ENCODE assay signal across 21 cellular contexts in the genomic region with DNA sequence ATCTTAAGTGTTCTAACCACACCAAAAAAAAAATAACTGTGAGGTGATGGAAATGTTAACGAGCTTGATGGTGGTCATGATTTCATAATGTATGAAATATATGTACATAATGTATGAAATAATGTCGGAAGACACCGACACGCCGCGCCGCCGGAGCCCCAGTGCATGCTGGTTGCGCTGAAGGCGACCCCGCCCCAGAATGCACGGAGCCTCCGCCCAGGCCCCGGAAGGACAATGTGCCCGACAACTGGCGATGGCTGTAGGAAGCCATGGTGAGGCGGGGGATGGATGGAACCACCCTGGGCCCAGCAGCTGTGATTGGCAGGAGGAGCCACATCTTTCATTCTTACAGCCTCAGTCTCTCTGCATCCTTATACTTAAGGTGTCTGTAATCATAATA. TPM values are rescaled to one million over a fixed set of nuclear protein-coding genes. Genes with fewer than 3 reads are reported as not detected.
"Had no signal": no experiment of that assay in that cellular context is flagged by ENCODE, and none has a peak within 500 bp of the region (broad histone marks: within the 10 kb centered on the region; RNA-seq: fewer than 3 reads in every experiment).

No MANE protein-coding gene starts in this region.

- H3K27me3 ChIP-seq: MG63, SJCRH30 had no signal

- DNase-seq: Karpas-422, KG1, MG63, NCI-H1092, NCI-H1105 treated with DMSO at 0.1 percent for 48 hours, NCI-H1417 treated with DMSO at 0.1 percent for 48 hours, NCI-H146, NCI-H1694 treated with DMSO at 0.1 percent for 48 hours, NCI-H1930, NCI-H2081, NCI-H2107, NCI-H345, NCI-H446 treated with DMSO at 0.1 percent for 48 hours, NCI-H510A treated with DMSO at 0.1 percent for 48 hours, NCI-H526, RPMI8226, SHP77 treated with DMSO at 0.1 percent for 48 hours, SJCRH30, T-helper 1 cell had no signal

- H3K36me3 ChIP-seq: MG63, SJCRH30 had no signal

- H3K4me1 ChIP-seq: SJCRH30 had no signal

- H3K4me3 ChIP-seq: MG63, SJCRH30 had no signal

- ATAC-seq: SK-N-SH treated with all-trans-retinoic acid at 6 μM for 48 hours had no signal

- H3K9me3 ChIP-seq: SJCRH30 had no signal

- H3K27ac ChIP-seq: HL-60, SJCRH30 had no signal

RNA-seq across cellular contexts. Expression of a gene that starts 7.4 kb away (rescaled TPM):
- total RNA-seq: SJCRH30 had no signal

RNA-seq across cellular contexts. Expression of a gene that starts 15.5 kb away (rescaled TPM):
- total RNA-seq: SJCRH30 had no signal

RNA-seq across cellular contexts. Expression of a gene that starts 27.5 kb away (rescaled TPM):
- total RNA-seq: SJCRH30 had no signal

RNA-seq across cellular contexts. Expression of a gene that starts 44.8 kb away (rescaled TPM):
- total RNA-seq: SJCRH30 had no signal

RNA-seq across cellular contexts. Expression of a gene that starts 55.0 kb away (rescaled TPM):
- total RNA-seq: SJCRH30 had no signal
